ENCODE assay signal across 1 cellular context in the genomic region with DNA sequence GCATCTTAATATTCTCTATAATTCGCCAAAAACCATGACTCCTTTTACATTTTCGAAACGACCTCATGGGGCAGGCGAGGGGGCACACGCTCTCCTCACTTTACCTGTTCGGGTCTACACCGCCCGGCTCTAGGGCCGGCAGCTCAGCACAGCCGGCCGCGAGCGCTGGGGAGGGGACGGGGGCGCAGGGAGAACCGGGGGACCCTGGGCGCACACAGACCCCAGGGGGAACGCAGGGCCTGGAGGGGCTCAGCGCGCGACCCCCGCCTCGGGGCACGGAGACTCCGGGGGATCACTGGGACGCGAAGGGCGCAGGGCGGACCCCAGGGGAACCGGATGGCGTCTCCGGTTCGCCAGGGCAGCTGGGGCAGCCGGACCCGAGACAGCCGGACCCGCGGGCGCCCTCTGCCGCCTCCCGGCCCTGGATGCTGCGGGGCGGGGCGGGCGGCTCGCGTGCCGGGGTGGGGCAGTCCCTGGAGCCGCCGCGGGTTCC.
TF ChIP-seq lines count a peak whose summit lies in the region.

A gene (plus strand): TSS at position 482 of the 493 bp plus-strand sequence. CDS start 22,189 bp downstream, outside the sequence.

TF ChIP-seq in HepG2, 621 proteins besides CTCF, POLR2A, EP300 and RAD21 (continued from another document):
- TF ChIP-seq, protein P1, sequence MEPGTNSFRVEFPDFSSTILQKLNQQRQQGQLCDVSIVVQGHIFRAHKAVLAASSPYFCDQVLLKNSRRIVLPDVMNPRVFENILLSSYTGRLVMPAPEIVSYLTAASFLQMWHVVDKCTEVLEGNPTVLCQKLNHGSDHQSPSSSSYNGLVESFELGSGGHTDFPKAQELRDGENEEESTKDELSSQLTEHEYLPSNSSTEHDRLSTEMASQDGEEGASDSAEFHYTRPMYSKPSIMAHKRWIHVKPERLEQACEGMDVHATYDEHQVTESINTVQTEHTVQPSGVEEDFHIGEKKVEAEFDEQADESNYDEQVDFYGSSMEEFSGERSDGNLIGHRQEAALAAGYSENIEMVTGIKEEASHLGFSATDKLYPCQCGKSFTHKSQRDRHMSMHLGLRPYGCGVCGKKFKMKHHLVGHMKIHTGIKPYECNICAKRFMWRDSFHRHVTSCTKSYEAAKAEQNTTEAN (CRISPR knock-in tag; conservative IDR thresholded peaks at IDR 0.05) = no peak
- TF ChIP-seq ZBTB8A (CRISPR knock-in tag; IDR thresholded peaks at IDR 0.05; ENCODE audit: borderline replicate concordance, low read depth) (no peak), ARNT (IDR thresholded peaks at IDR 0.05) (no peak), NFKB2 (CRISPR knock-in tag; IDR thresholded peaks at IDR 0.05; ENCODE audit: borderline replicate concordance) (no peak), ZNF33B (CRISPR knock-in tag; IDR thresholded peaks at IDR 0.05) (no peak), ZNF235 (CRISPR knock-in tag; IDR thresholded peaks at IDR 0.05; ENCODE audit: borderline replicate concordance) (no peak), SMAD1 (CRISPR knock-in tag; IDR thresholded peaks at IDR 0.05; ENCODE audit: borderline replicate concordance, low read depth) (no peak), NFIC (IDR thresholded peaks at IDR 0.05; ENCODE audit: low read length) (no peak), ZNF282 (IDR thresholded peaks at IDR 0.05; ENCODE audit: partially characterized antibody) (no peak), ZNF550 (CRISPR knock-in tag; IDR thresholded peaks at IDR 0.05; ENCODE audit: borderline replicate concordance) (no peak), BHLHE40 (IDR thresholded peaks at IDR 0.05; ENCODE audit: low read length) (peak; percentile 74), ZNF790 (CRISPR knock-in tag; IDR thresholded peaks at IDR 0.05; ENCODE audit: borderline replicate concordance) (no peak)
- TF ChIP-seq, protein P2, sequence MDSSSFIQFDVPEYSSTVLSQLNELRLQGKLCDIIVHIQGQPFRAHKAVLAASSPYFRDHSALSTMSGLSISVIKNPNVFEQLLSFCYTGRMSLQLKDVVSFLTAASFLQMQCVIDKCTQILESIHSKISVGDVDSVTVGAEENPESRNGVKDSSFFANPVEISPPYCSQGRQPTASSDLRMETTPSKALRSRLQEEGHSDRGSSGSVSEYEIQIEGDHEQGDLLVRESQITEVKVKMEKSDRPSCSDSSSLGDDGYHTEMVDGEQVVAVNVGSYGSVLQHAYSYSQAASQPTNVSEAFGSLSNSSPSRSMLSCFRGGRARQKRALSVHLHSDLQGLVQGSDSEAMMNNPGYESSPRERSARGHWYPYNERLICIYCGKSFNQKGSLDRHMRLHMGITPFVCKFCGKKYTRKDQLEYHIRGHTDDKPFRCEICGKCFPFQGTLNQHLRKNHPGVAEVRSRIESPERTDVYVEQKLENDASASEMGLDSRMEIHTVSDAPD (CRISPR knock-in tag; IDR thresholded peaks at IDR 0.05) = no peak
- TF ChIP-seq, protein P3, sequence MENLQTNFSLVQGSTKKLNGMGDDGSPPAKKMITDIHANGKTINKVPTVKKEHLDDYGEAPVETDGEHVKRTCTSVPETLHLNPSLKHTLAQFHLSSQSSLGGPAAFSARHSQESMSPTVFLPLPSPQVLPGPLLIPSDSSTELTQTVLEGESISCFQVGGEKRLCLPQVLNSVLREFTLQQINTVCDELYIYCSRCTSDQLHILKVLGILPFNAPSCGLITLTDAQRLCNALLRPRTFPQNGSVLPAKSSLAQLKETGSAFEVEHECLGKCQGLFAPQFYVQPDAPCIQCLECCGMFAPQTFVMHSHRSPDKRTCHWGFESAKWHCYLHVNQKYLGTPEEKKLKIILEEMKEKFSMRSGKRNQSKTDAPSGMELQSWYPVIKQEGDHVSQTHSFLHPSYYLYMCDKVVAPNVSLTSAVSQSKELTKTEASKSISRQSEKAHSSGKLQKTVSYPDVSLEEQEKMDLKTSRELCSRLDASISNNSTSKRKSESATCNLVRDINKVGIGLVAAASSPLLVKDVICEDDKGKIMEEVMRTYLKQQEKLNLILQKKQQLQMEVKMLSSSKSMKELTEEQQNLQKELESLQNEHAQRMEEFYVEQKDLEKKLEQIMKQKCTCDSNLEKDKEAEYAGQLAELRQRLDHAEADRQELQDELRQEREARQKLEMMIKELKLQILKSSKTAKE (CRISPR knock-in tag; IDR thresholded peaks at IDR 0.05; ENCODE audit: borderline replicate concordance) = no peak
- TF ChIP-seq, protein P4, sequence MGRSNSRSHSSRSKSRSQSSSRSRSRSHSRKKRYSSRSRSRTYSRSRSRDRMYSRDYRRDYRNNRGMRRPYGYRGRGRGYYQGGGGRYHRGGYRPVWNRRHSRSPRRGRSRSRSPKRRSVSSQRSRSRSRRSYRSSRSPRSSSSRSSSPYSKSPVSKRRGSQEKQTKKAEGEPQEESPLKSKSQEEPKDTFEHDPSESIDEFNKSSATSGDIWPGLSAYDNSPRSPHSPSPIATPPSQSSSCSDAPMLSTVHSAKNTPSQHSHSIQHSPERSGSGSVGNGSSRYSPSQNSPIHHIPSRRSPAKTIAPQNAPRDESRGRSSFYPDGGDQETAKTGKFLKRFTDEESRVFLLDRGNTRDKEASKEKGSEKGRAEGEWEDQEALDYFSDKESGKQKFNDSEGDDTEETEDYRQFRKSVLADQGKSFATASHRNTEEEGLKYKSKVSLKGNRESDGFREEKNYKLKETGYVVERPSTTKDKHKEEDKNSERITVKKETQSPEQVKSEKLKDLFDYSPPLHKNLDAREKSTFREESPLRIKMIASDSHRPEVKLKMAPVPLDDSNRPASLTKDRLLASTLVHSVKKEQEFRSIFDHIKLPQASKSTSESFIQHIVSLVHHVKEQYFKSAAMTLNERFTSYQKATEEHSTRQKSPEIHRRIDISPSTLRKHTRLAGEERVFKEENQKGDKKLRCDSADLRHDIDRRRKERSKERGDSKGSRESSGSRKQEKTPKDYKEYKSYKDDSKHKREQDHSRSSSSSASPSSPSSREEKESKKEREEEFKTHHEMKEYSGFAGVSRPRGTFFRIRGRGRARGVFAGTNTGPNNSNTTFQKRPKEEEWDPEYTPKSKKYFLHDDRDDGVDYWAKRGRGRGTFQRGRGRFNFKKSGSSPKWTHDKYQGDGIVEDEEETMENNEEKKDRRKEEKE (IDR thresholded peaks at IDR 0.05) = no peak
- TF ChIP-seq, protein P5, sequence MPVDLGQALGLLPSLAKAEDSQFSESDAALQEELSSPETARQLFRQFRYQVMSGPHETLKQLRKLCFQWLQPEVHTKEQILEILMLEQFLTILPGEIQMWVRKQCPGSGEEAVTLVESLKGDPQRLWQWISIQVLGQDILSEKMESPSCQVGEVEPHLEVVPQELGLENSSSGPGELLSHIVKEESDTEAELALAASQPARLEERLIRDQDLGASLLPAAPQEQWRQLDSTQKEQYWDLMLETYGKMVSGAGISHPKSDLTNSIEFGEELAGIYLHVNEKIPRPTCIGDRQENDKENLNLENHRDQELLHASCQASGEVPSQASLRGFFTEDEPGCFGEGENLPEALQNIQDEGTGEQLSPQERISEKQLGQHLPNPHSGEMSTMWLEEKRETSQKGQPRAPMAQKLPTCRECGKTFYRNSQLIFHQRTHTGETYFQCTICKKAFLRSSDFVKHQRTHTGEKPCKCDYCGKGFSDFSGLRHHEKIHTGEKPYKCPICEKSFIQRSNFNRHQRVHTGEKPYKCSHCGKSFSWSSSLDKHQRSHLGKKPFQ (CRISPR knock-in tag; IDR thresholded peaks at IDR 0.05; ENCODE audit: insufficient replicate concordance) = no peak
